31 cellular contexts compared by ENCODE assay signal in the genomic region with DNA sequence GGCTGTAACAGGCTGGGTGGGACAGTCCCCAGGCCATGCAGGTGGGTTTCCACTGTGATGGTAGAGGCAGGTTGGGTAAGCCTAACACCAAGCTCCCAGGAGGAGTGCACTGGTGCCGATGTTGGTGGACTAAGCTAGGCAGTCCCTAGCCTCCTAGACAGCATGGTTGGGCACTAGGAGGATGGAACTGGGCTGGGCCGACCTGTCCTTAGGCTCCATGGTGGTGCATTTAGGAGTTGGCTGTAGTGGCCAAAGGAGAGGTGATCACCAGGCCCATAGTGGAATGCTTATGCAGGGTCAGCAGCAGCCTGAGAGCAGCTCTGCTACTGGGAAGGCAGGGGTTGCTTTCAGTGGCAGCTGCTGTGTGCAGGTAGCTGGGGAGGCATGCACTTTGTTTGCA.
"Had no signal": no experiment of that assay in that cellular context is flagged by ENCODE, and none has a peak within 500 bp of the region (broad histone marks: within the 10 kb centered on the region; RNA-seq: fewer than 3 reads in every experiment).

No MANE protein-coding gene starts in this region.

- DNase-seq: activated CD4-positive, alpha-beta memory T cell treated with anti-CD3 and anti-CD28 coated beads for 36 hours; activated CD4-positive, alpha-beta T cell treated with anti-CD3 and anti-CD28 coated beads for 36 hours; activated CD4-positive, alpha-beta T cell treated with anti-CD3 and anti-CD28 coated beads, Interleukin-2, amount 10 ng/mL, durations not matched to agents 24 days and 14 days; activated CD4-positive, CD25-positive, alpha-beta regulatory T cell; activated CD4-positive, CD25-positive, alpha-beta regulatory T cell treated with anti-CD3 and anti-CD28 coated beads, Interleukin-2, amount 50 U/mL, for 72 hours; activated CD8-positive, alpha-beta memory T cell treated with anti-CD3 and anti-CD28 coated beads, Interleukin-2, amount 10 ng/mL, durations not matched to agents 7 days and 5 days; activated CD8-positive, alpha-beta memory T cell treated with anti-CD3 and anti-CD28 coated beads, Interleukin-2, amount 50 U/mL, for 4 hours; activated CD8-positive, alpha-beta T cell treated with anti-CD3 and anti-CD28 coated beads, Interleukin-2, amount 10 ng/mL, durations not matched to agents 7 days and 5 days; activated effector memory CD4-positive, alpha-beta T cell treated with anti-CD3 and anti-CD28 coated beads, Interleukin-2, amount 50 U/mL, for 16 hours; activated naive CD4-positive, alpha-beta T cell treated with anti-CD3 and anti-CD28 coated beads for 36 hours; activated naive CD8-positive, alpha-beta T cell treated with anti-CD3 and anti-CD28 coated beads for 36 hours; activated naive CD8-positive, alpha-beta T cell treated with anti-CD3 and anti-CD28 coated beads, Interleukin-2, amount 50 U/mL, for 24 hours; activated T-cell treated with anti-CD3 and anti-CD28 coated beads, Interleukin-2, amount 50 U/mL, for 1 hour; activated T-cell treated with anti-CD3 and anti-CD28 coated beads, Interleukin-2, amount 50 U/mL, for 48 hours; adrenal gland; amygdala; aorta; body of pancreas; caudate nucleus; cortex of kidney; dermis blood vessel endothelial cell; effector CD4-positive, alpha-beta T cell; effector memory CD8-positive, alpha-beta T cell; erythroblast; foreskin keratinocyte; gastrocnemius medialis; glutamatergic neuron; heart left ventricle; T-helper 2 cell had no signal

- FAIRE-seq: colon had no signal

- H3K27ac ChIP-seq: adrenal gland, body of pancreas, esophagus muscularis mucosa, foreskin keratinocyte, gastrocnemius medialis, heart left ventricle had no signal

- H3K27me3 ChIP-seq: adrenal gland, body of pancreas, foreskin keratinocyte, gastrocnemius medialis, heart left ventricle had no signal

- H3K4me1 ChIP-seq: adrenal gland, body of pancreas, esophagus muscularis mucosa, foreskin keratinocyte, gastrocnemius medialis, heart left ventricle had no signal

- H3K4me3 ChIP-seq: adrenal gland, body of pancreas, esophagus muscularis mucosa, gastrocnemius medialis, heart left ventricle had no signal

- H3K9me3 ChIP-seq: adrenal gland, body of pancreas, gastrocnemius medialis had no signal

- ATAC-seq: activated CD4-positive, alpha-beta T cell treated with anti-CD3 and anti-CD28 coated beads for 36 hours; activated CD8-positive, alpha-beta memory T cell treated with anti-CD3 and anti-CD28 coated beads, Interleukin-2, amount 10 ng/mL, durations not matched to agents 7 days and 5 days; activated CD8-positive, alpha-beta T cell treated with anti-CD3 and anti-CD28 coated beads, Interleukin-2, amount 10 ng/mL, durations not matched to agents 7 days and 5 days; activated naive CD8-positive, alpha-beta T cell treated with anti-CD3 and anti-CD28 coated beads, Interleukin-2, amount 50 U/mL, for 24 hours; body of pancreas; effector memory CD8-positive, alpha-beta T cell; foreskin keratinocyte; gastrocnemius medialis; heart left ventricle had no signal

- H3K36me3 ChIP-seq: adrenal gland, esophagus muscularis mucosa, gastrocnemius medialis, heart left ventricle had no signal
